In the genomic region with DNA sequence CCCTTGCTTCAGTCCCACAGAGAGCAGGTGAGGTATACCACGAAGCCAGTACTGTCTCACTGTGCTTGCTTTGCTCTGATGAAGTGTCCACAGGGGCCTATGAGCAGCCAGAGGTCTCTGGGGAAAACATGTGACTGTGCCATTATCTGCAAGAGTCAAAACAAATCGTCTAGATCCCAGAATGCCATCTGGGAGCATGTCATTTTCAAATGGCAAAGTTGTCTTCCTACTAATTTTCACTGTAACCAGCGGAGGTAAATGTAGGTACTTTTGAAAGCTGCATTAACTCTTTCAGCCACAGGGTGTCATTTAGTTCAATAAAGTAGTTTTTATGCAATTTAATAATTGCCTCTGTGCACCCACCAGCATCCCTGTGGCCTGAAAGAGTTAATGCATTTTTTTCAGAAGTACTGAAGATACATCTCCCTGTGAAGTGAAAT, we compare ENCODE assay signal across 9 cellular contexts.
DNase-seq lines count a peak whose midpoint lies in the region; ATAC-seq and TF ChIP-seq lines count a peak whose summit lies in the region.
"Had no signal": no experiment of that assay in that cellular context is flagged by ENCODE, and none has a peak within 500 bp of the region (broad histone marks: within the 10 kb centered on the region; RNA-seq: fewer than 3 reads in every experiment).

No MANE protein-coding gene starts in this region.

- peak overlapping the region; percentile 16 to 88 (median 72) for H3K27ac Mint-ChIP-seq in naive B cell

- no peaks in the 10 kb centered on the region for H3K4me1 ChIP-seq in mucosa of descending colon (ENCODE audit: low read depth)

- no peaks in the 10 kb centered on the region for H3K27me3 Mint-ChIP-seq in naive B cell

- intact Hi-C loops in mucosa of descending colon (cut with DNase I, micrococcal nuclease), result no loop called here

- no peaks in the 10 kb centered on the region for H3K36me3 ChIP-seq in mucosa of descending colon (ENCODE audit: low read depth)

- H3K36me3 Mint-ChIP-seq in naive B cell, result peaks cover 24 to 61% of the 10 kb centered on the region in 2 donors

- no peak for TF ChIP-seq CTCF in mucosa of descending colon (IDR thresholded peaks at IDR 0.05)

- DNase-seq in NCI-H1092 treated with DMSO at 0.1 percent for 48 hours (lab: John Stamatoyannopoulos, UW), result peak; percentile 43
- no peak for DNase-seq in NCI-H1092 (lab: John Stamatoyannopoulos, UW)
- peak; percentile 85 for DNase-seq in NCI-H82 (lab: John Stamatoyannopoulos, UW)
- DNase-seq in naive B cell, result no peak
- no peak for DNase-seq in erythroblast (lab: John Stamatoyannopoulos, UW)
- no peak for DNase-seq in SKM-1 treated with dmso at 0.1 percent for 144 hours (lab: John Stamatoyannopoulos, UW; ENCODE audit: unreplicated experiment)
- no peak for DNase-seq in mucosa of descending colon
- DNase-seq: stimulated activated CD4-positive, alpha-beta T cell treated with anti-CD3 and anti-CD28 coated beads, Interleukin-4, amount 100 ng/mL, for 1 hour had no signal

- H3K4me1 Mint-ChIP-seq in naive B cell, result peaks cover 56 to 74% (median 68%) of the 10 kb centered on the region in 3 donors

- peak overlapping the region in 4 of 8 donors; percentile 39 to 69 (median 51) for H3K4me3 Mint-ChIP-seq in naive B cell

- no peak overlapping the region for H3K4me3 ChIP-seq in mucosa of descending colon

- H3K9me3 ChIP-seq in mucosa of descending colon, result no peaks in the 10 kb centered on the region

- TF ChIP-seq POLR2A in erythroblast (IDR thresholded peaks at IDR 0.05; ENCODE audit: low read length), result no peak

- ATAC-seq in HG02610 (IDR thresholded peaks at IDR 0.05; ENCODE audit: unreplicated experiment), result peak; percentile 33
- ATAC-seq in naive B cell (ENCODE audit: low read depth in 2 of 2), result peak; percentile 41 to 59
- ATAC-seq in mucosa of descending colon, result no peak

- no peaks in the 10 kb centered on the region for H3K9me3 Mint-ChIP-seq in naive B cell

Comparison
In these comparisons a context has a peak if more than half of its experiments do, and no peak if none do; other contexts are left out.
1. DNase-seq: peak in NCI-H1092 treated with DMSO at 0.1 percent for 48 hours (single experiment) and NCI-H82 (single experiment); none in NCI-H1092 (single experiment), naive B cell (single experiment), erythroblast (0 of 2), SKM-1 treated with dmso at 0.1 percent for 144 hours (single experiment) and mucosa of descending colon (0 of 3).